ENCODE assay signal across 9 cellular contexts in the genomic region with DNA sequence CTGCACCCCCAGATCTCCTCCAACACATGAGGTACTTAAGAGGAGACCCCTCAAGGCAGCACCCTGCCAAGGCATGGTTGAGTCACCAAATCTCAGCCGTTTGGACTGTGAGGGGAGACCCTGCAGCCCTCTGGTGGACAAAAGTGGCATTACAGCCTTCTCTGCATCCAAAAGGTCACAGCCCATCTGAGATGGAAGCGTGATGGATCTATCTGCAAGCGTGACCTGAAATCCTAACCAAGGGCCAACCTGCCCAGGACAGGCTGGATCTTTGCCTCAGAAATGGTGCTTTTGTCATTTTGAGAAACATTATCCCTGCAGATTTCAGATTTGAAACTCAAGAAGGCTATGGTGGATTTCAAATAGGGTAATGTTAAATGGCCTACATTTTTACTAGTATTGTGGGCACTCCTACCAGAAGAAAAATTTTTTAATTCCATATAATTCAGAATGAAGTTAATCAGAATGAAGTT. TPM values are rescaled to one million over a fixed set of nuclear protein-coding genes. Genes with fewer than 3 reads are reported as not detected.
DNase-seq lines count a peak whose midpoint lies in the region; ATAC-seq, FAIRE-seq and TF ChIP-seq lines count a peak whose summit lies in the region.
"Had no signal": no experiment of that assay in that cellular context is flagged by ENCODE, and none has a peak within 500 bp of the region (broad histone marks: within the 10 kb centered on the region; RNA-seq: fewer than 3 reads in every experiment).

No MANE protein-coding gene starts in this region.

- FAIRE-seq in urothelium cell line (lab: Jason Lieb, UNC) = no peak

- DNase-seq in NCI-H2029 (lab: John Stamatoyannopoulos, UW) = peak; percentile 44
- no peak for DNase-seq in NCI-H2029 treated with DMSO at 0.1 percent for 48 hours (lab: John Stamatoyannopoulos, UW)
- DNase-seq in Jurkat, Clone E6-1 (ENCODE audit: low read depth, low spot score) = peak; percentile 69
- DNase-seq in activated naive CD8-positive, alpha-beta T cell treated with anti-CD3 and anti-CD28 coated beads for 36 hours = peak; percentile 74
- DNase-seq in Right ventricle myocardium inferior (ENCODE audit: missing footprints) = no peak
- peak; percentile 90 for DNase-seq in posterior vena cava (ENCODE audit: low spot score)
- DNase-seq in urothelium cell line (ENCODE audit: low spot score) = peak; percentile 81

- no peaks in the 10 kb centered on the region for H3K27me3 Mint-ChIP-seq in activated naive CD8-positive, alpha-beta T cell treated with anti-CD3 and anti-CD28 coated beads for 36 hours
- H3K27me3 Mint-ChIP-seq: stimulated activated naive CD8-positive, alpha-beta T cell treated with anti-CD3 and anti-CD28 coated beads, Interleukin-15, Interleukin-2, amounts not matched to agents 100 ng/mL and 50 ng/mL, for 24 hours had no signal

- H3K9me3 Mint-ChIP-seq in activated naive CD8-positive, alpha-beta T cell treated with anti-CD3 and anti-CD28 coated beads for 36 hours = no peaks in the 10 kb centered on the region
- H3K9me3 Mint-ChIP-seq: stimulated activated naive CD8-positive, alpha-beta T cell treated with anti-CD3 and anti-CD28 coated beads, Interleukin-15, Interleukin-2, amounts not matched to agents 100 ng/mL and 50 ng/mL, for 24 hours had no signal

- no peak overlapping the region for H3K4me3 Mint-ChIP-seq in activated naive CD8-positive, alpha-beta T cell treated with anti-CD3 and anti-CD28 coated beads for 36 hours
- H3K4me3 Mint-ChIP-seq: stimulated activated naive CD8-positive, alpha-beta T cell treated with anti-CD3 and anti-CD28 coated beads, Interleukin-15, Interleukin-2, amounts not matched to agents 100 ng/mL and 50 ng/mL, for 24 hours had no signal

- H3K4me3 ChIP-seq in Jurkat, Clone E6-1 (ENCODE audit: low read length) = no peak overlapping the region

- ATAC-seq in SK-N-SH treated with all-trans-retinoic acid at 6 μM for 48 hours (peak; percentile 94), Right ventricle myocardium inferior (peak; percentile 77)

- no peak overlapping the region for H3K27ac Mint-ChIP-seq in activated naive CD8-positive, alpha-beta T cell treated with anti-CD3 and anti-CD28 coated beads for 36 hours
- H3K27ac Mint-ChIP-seq: stimulated activated naive CD8-positive, alpha-beta T cell treated with anti-CD3 and anti-CD28 coated beads, Interleukin-15, Interleukin-2, amounts not matched to agents 100 ng/mL and 50 ng/mL, for 24 hours had no signal

- H3K4me1 Mint-ChIP-seq in activated naive CD8-positive, alpha-beta T cell treated with anti-CD3 and anti-CD28 coated beads for 36 hours = no peaks in the 10 kb centered on the region

- H3K36me3 Mint-ChIP-seq in activated naive CD8-positive, alpha-beta T cell treated with anti-CD3 and anti-CD28 coated beads for 36 hours = no peaks in the 10 kb centered on the region

- intact Hi-C loops in Right ventricle myocardium inferior (cut with DNase I) = loop anchor here (1.0 to 10.0 kb wide), 3 partner anchors 205 to 341 kb away; no protein-coding TSS in a partner anchor
- intact Hi-C loops in posterior vena cava (cut with DNase I) = no loop called here

TF ChIP-seq in SK-N-SH treated with all-trans-retinoic acid at 6 μM for 48 hours, 23 proteins besides CTCF, POLR2A, EP300 and RAD21:
- no peak for TF ChIP-seq BACH2 (CRISPR knock-in tag; IDR thresholded peaks at IDR 0.05; ENCODE audit: borderline replicate concordance)
- TF ChIP-seq CSDC2 (CRISPR knock-in tag; IDR thresholded peaks at IDR 0.05) = no peak
- TF ChIP-seq ZC3H10 (CRISPR knock-in tag; IDR thresholded peaks at IDR 0.05) = no peak
- TF ChIP-seq ZNF70 (CRISPR knock-in tag; IDR thresholded peaks at IDR 0.05) = no peak

RNA-seq across cellular contexts. Expression of gene DHRS4, which starts 23.7 kb away (rescaled TPM):
- polyA plus RNA-seq in Jurkat, Clone E6-1 (2012; ENCODE audit: insufficient read depth, insufficient read length) = 47.1 TPM
- total RNA-seq in activated naive CD8-positive, alpha-beta T cell treated with anti-CD3 and anti-CD28 coated beads for 36 hours = 10 to 100 TPM; 18.0 to 21.4 TPM
- total RNA-seq in Right ventricle myocardium inferior (29.7 TPM), posterior vena cava (10 to 100 TPM; 15.4 to 16.9 TPM)

RNA-seq across cellular contexts. Expression of gene DHRS4L2, which starts 58.9 kb away (rescaled TPM):
- polyA plus RNA-seq in Jurkat, Clone E6-1 (2012; ENCODE audit: insufficient read depth, insufficient read length) = 37.0 TPM
- 10 to 100 TPM; 18.1 to 20.8 TPM for total RNA-seq in activated naive CD8-positive, alpha-beta T cell treated with anti-CD3 and anti-CD28 coated beads for 36 hours
- total RNA-seq in Right ventricle myocardium inferior = 16.3 TPM
- 10 to 100 TPM; 15.1 to 16.9 TPM for total RNA-seq in posterior vena cava

Comparison
In these comparisons a context has a peak if more than half of its experiments do, and no peak if none do; other contexts are left out.
1. DNase-seq: peak in NCI-H2029 (single experiment), Jurkat, Clone E6-1 (single experiment), activated naive CD8-positive, alpha-beta T cell treated with anti-CD3 and anti-CD28 coated beads for 36 hours (single experiment), posterior vena cava (single experiment) and urothelium cell line (single experiment); none in NCI-H2029 treated with DMSO at 0.1 percent for 48 hours (single experiment) and Right ventricle myocardium inferior (single experiment).